8 cellular contexts compared by ENCODE assay signal in genomic region chr5:177403826-177404640, GRCh38. TPM values are rescaled to one million over a fixed set of nuclear protein-coding genes. Genes with fewer than 3 reads are reported as not detected.
DNase-seq lines count a peak whose midpoint lies in the region; ATAC-seq and TF ChIP-seq lines count a peak whose summit lies in the region.

No MANE protein-coding gene starts in this region.

- peaks cover 25% of the 10 kb centered on the region for H3K4me1 ChIP-seq in thymus (ENCODE audit: control insufficient read depth, insufficient read depth, low read length)

- H3K9me3 ChIP-seq in thymus (ENCODE audit: control insufficient read depth), result no peaks in the 10 kb centered on the region

- under 1% methylated on average over 89 of the region's 89 CpGs for WGBS in thymus

- peak in 1 of 3 donors; percentile 64 for TF ChIP-seq CTCF in omental fat pad (IDR thresholded peaks at IDR 0.05)

- peaks cover 41% of the 10 kb centered on the region for H3K27me3 ChIP-seq in thymus (ENCODE audit: control insufficient read depth, insufficient read depth)

- H3K4me3 ChIP-seq in Jurkat, Clone E6-1 (ENCODE audit: low read length), result peak overlapping the region; percentile 57
- peak overlapping the region; percentile 43 for H3K4me3 ChIP-seq in thymus (ENCODE audit: low read length)

- no peak overlapping the region for H3K27ac ChIP-seq in thymus (ENCODE audit: low read depth)

- ATAC-seq in GM21619 (IDR thresholded peaks at IDR 0.05; ENCODE audit: unreplicated experiment), result peak; percentile 77
- peak; percentile 88 for ATAC-seq in omental fat pad (ENCODE audit: low FRiP score)

- no peaks in the 10 kb centered on the region for H3K36me3 ChIP-seq in thymus (ENCODE audit: control insufficient read depth, insufficient read depth)

- DNase-seq in ELR (ENCODE audit: low read depth), result peak; percentile 87
- DNase-seq in Jurkat, Clone E6-1 (ENCODE audit: low read depth, low spot score), result no peak
- peak; percentile 43 for DNase-seq in SHP77 treated with DMSO at 0.1 percent for 48 hours (lab: John Stamatoyannopoulos, UW)
- DNase-seq in activated gamma-delta T cell treated with anti-CD3 and anti-CD28 coated beads, Interleukin-2, amount 50 U/mL, for 16 hours (ENCODE audit: low read depth), result peak; percentile 74
- peak; percentile 89 for DNase-seq in germinal center (ENCODE audit: low spot score)
- DNase-seq in omental fat pad (ENCODE audit: low spot score), result no peak

RNA-seq across cellular contexts. Expression of gene PFN3, which starts 3.6 kb away (rescaled TPM):
- polyA plus RNA-seq in Jurkat, Clone E6-1 (2012; ENCODE audit: insufficient read depth, insufficient read length), result not detected
- not detected for total RNA-seq in omental fat pad
- not detected for polyA plus RNA-seq in thymus

RNA-seq across cellular contexts. Expression of gene F12, which starts 5.3 kb away (rescaled TPM):
- polyA plus RNA-seq in Jurkat, Clone E6-1 (2012; ENCODE audit: insufficient read depth, insufficient read length), result 32.1 TPM
- total RNA-seq in omental fat pad, result 1 to 10 TPM in 1 of 4 donors, under 1 TPM in 3; 0.38 to 3.0 (median 0.63) TPM
- polyA plus RNA-seq in thymus, result 1.2 TPM

RNA-seq across cellular contexts. Expression of gene SLC34A1, which starts 19.8 kb away (rescaled TPM):
- not detected for polyA plus RNA-seq in Jurkat, Clone E6-1 (2012; ENCODE audit: insufficient read depth, insufficient read length)
- total RNA-seq in omental fat pad, result not detected
- polyA plus RNA-seq in thymus, result 0.02 TPM

RNA-seq across cellular contexts. Expression of gene GRK6, which starts 22.4 kb away (rescaled TPM):
- 117 TPM for polyA plus RNA-seq in Jurkat, Clone E6-1 (2012; ENCODE audit: insufficient read depth, insufficient read length)
- 10 to 100 TPM; 16.1 to 45.5 (median 27.2) TPM for total RNA-seq in omental fat pad
- polyA plus RNA-seq in thymus, result 36.3 TPM

RNA-seq across cellular contexts. Expression of gene PRR7, which starts 42.6 kb away (rescaled TPM):
- polyA plus RNA-seq in Jurkat, Clone E6-1 (2012; ENCODE audit: insufficient read depth, insufficient read length), result 10.9 TPM
- total RNA-seq in omental fat pad, result 1 to 10 TPM in 3 of 4 donors, not detected in 1; 1.6 to 2.8 (median 2.1) TPM
- 1.6 TPM for polyA plus RNA-seq in thymus

Comparison
In these comparisons a context has a peak if more than half of its experiments do, and no peak if none do; other contexts are left out.
1. DNase-seq: peak in ELR (single experiment), SHP77 treated with DMSO at 0.1 percent for 48 hours (single experiment), activated gamma-delta T cell treated with anti-CD3 and anti-CD28 coated beads, Interleukin-2, amount 50 U/mL, for 16 hours (single experiment) and germinal center (single experiment); none in Jurkat, Clone E6-1 (single experiment) and omental fat pad (single experiment).